Comparison of ENCODE assay signal across 17 cellular contexts in the genomic region with DNA sequence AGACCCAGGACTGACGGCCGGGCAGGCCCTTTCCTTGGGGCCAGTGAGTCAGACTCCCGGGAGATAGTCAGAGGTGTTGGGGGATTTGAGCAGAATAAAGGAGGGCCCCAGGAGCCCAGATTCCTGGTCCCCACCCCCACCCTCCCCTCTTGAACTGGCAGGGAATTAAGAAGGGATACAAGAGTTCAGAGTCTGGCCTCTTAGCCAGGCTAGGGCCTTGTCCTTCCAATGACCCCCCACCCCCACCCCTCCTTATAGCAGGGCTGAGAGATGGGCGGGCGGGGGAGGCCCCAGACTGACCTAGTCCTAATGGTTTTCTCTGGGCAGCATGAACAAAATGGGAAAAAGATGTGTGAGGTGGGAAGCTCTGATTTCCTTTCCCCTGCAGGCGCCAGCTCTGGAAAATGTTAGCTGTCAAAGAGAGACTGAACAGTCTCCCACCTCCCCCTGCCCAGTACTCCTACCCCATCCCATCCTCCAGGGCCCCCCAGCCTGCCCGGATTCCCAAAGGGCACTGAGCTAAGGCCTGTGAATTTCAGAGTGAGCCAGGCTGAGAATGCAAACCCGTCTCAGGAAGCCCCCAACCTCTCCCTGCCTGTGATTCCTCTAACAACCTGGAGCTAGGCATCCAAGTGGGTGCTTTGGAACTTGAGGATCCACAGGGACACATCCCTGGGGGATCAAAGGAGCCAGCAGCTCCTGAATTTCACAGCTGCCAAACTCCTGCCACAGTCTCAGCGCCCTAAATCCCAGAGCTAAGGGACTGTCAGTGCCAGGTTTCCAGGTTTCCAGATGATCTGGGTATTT. TPM values are rescaled to one million over a fixed set of nuclear protein-coding genes. Genes with fewer than 3 reads are reported as not detected.
A peak's percentile ranks its signal among the peaks of the same experiment; 100 is the strongest.
DNase-seq lines count a peak whose midpoint lies in the region; ATAC-seq, FAIRE-seq and TF ChIP-seq lines count a peak whose summit lies in the region.
"Had no signal": no experiment of that assay in that cellular context is flagged by ENCODE, and none has a peak within 500 bp of the region (broad histone marks: within the 10 kb centered on the region; RNA-seq: fewer than 3 reads in every experiment).

No MANE protein-coding gene starts in this region.

- no peak for TF ChIP-seq RAD21 in liver (IDR thresholded peaks at IDR 0.05)
- TF ChIP-seq RAD21 in HepG2 (CRISPR knock-in tag; IDR thresholded peaks at IDR 0.05) = no peak

- no peak overlapping the region for H2AFZ ChIP-seq in HepG2 (ENCODE audit: low read length)

- no peaks in the 10 kb centered on the region for H3K9me3 ChIP-seq in liver (ENCODE audit: control insufficient read depth in 4 of 4, low read length in 3 of 4)
- no peaks in the 10 kb centered on the region for H3K9me3 ChIP-seq in HepG2 (ENCODE audit: low read length)
- H3K9me3 ChIP-seq in mesodermal cell (ENCODE audit: control insufficient read depth, low read length) = no peaks in the 10 kb centered on the region
- no peaks in the 10 kb centered on the region for H3K9me3 ChIP-seq in vagina

- BruUV-seq in HepG2 (replicated peaks; lab: Mats Ljungman, UMichigan) = no TSS peak

- TF ChIP-seq CTCF in liver (IDR thresholded peaks at IDR 0.05; ENCODE audit: low read depth, low read length, missing input control) = no peak
- no peak for TF ChIP-seq CTCF in HepG2 (CRISPR knock-in tag; IDR thresholded peaks at IDR 0.05)
- no peak for TF ChIP-seq CTCF in vagina (IDR thresholded peaks at IDR 0.05)
- no peak for TF ChIP-seq CTCF in coronary artery (IDR thresholded peaks at IDR 0.05)

- CTCF ChIA-PET in HepG2 (lab: Yijun Ruan, JAX; ENCODE audit: low intra/inter-chr PET ratio, low total read pairs) = no interaction called here

- H3K27ac ChIP-seq in liver (ENCODE audit: low read depth in 1 of 2, low read length in 2 of 2) (no peak overlapping the region), HepG2 (ENCODE audit: extremely low read length, insufficient read depth, low read length) (no peak overlapping the region), mesodermal cell (ENCODE audit: low read depth, low read length, severe bottlenecking) (peak overlapping the region; percentile 92), vagina (peak overlapping the region; percentile 95), coronary artery (no peak overlapping the region)

- H3K27me3 ChIP-seq in liver (ENCODE audit: control insufficient read depth in 4 of 4, insufficient read depth in 4 of 4, low read length in 3 of 4) (peaks cover 0 to 2% (median 0%) of the 10 kb centered on the region in 4 donors), HepG2 (ENCODE audit: control insufficient read depth in 1 of 2, insufficient read depth in 2 of 2, low read length in 2 of 2) (peaks cover 2 to 38% of the 10 kb centered on the region in 2 experiments; a peak in 4 of 5 replicates), vagina (no peaks in the 10 kb centered on the region)

- WGBS in liver = 84% methylated on average over 9 of the region's 9 CpGs
- 36% methylated on average over 9 of the region's 9 CpGs for WGBS in HepG2 (ENCODE audit: low lambda C conversion rate)
- WGBS in mesodermal cell (ENCODE audit: insufficient coverage in 2 of 2), 2 experiments = 17 to 46% methylated on average over 1 to 3 of the region's 9 CpGs

- ATAC-seq in HepG2 (no peak), GM18519 (IDR thresholded peaks at IDR 0.05; ENCODE audit: low FRiP score, unreplicated experiment) (no peak)
- ATAC-seq: left ventricle myocardium superior; stimulated activated naive CD8-positive, alpha-beta T cell treated with anti-CD3 and anti-CD28 coated beads, Interleukin-15, amount 100 ng/mL, for 72 hours had no signal

- in situ Hi-C loops in HepG2 (cut with HindIII; ENCODE audit: extremely low pct_ligation_motif_present, low pct_unique_long_range_greater_than_20kb) = no loop called here

- POLR2A ChIA-PET in HepG2 (lab: Yijun Ruan, JAX) = interaction anchor here (1.0 to 1.2 kb wide), 2 partner anchors 17 to 21 kb away, joined by 4 to 5 read pairs; a partner anchor contains a TSS

- no peak for TF ChIP-seq POLR2A in HepG2 (IDR thresholded peaks at IDR 0.05; ENCODE audit: insufficient read depth in 1 of 2, low read depth in 2 of 2, low read length in 2 of 2)
- TF ChIP-seq POLR2A in vagina (IDR thresholded peaks at IDR 0.05) = no peak

- H3K4me1 ChIP-seq in liver (ENCODE audit: control insufficient read depth in 4 of 4, insufficient read depth in 4 of 4, low read length in 3 of 4) (peaks cover under 1 to 5% (median 3%) of the 10 kb centered on the region in 4 donors), HepG2 (ENCODE audit: insufficient read depth, low read length) (peaks cover 10% of the 10 kb centered on the region; the same call in 1 of the 2 replicates), mesodermal cell (ENCODE audit: control insufficient read depth, insufficient read depth, low read length, poor library complexity, severe bottlenecking) (peaks cover 52% of the 10 kb centered on the region), vagina (peaks cover 71% of the 10 kb centered on the region)

- H3K79me2 ChIP-seq in HepG2 (ENCODE audit: insufficient read depth, low read length) = no peaks in the 10 kb centered on the region

- H3K4me3 ChIP-seq in liver (ENCODE audit: low read depth in 1 of 3, low read length in 3 of 3) = no peak overlapping the region
- H3K4me3 ChIP-seq in HepG2 (replicated peaks in 1 of 3; ENCODE audit: insufficient read depth in 1 of 3, low read depth in 2 of 3, low read length in 3 of 3) = no peak overlapping the region
- no peak overlapping the region for H3K4me3 ChIP-seq in mesodermal cell (ENCODE audit: extremely low read depth, insufficient read depth, low read length, poor library complexity, severe bottlenecking)
- H3K4me3 ChIP-seq in vagina = no peak overlapping the region
- H3K4me3 ChIP-seq in coronary artery = no peak overlapping the region

- no peak for FAIRE-seq in HepG2 (lab: Jason Lieb, UNC)

- TF ChIP-seq EP300 in HepG2 (IDR thresholded peaks at IDR 0.05; ENCODE audit: low read depth in 2 of 2, low read length in 2 of 2) = no peak
- no peak for TF ChIP-seq EP300 in HepG2 (CRISPR knock-in tag; IDR thresholded peaks at IDR 0.05; ENCODE audit: borderline replicate concordance)

- DNase-seq in HepG2 (ENCODE audit: low spot score) (no peak), cerebellar cortex (ENCODE audit: low spot score) (peak; percentile 58), vagina (ENCODE audit: extremely low spot score in 2 of 2) (no peak), coronary artery (ENCODE audit: low spot score) (no peak), foreskin melanocyte (no peak)
- DNase-seq: activated CD4-positive, alpha-beta T cell treated with anti-CD3 and anti-CD28 coated beads, Interleukin-2, amount 50 U/mL, for 4 hours; activated T-cell treated with anti-CD3 and anti-CD28 coated beads, Interleukin-2, amount 50 U/mL, for 1 hour; CD4-positive, alpha-beta T cell; left ventricle myocardium superior; naive B cell; NCI-H187; NCI-H526; stimulated activated CD4-positive, alpha-beta T cell treated with anti-CD3 and anti-CD28 coated beads, Interleukin-15, amount 100 ng/mL, for 24 hours; stimulated activated naive CD8-positive, alpha-beta T cell treated with anti-CD3 and anti-CD28 coated beads, Interleukin-15, amount 100 ng/mL, for 72 hours had no signal

- H4K20me1 ChIP-seq in HepG2 (ENCODE audit: insufficient read depth, low read length) = no peaks in the 10 kb centered on the region

- H3K36me3 ChIP-seq in liver (ENCODE audit: control insufficient read depth in 4 of 4, insufficient read depth in 3 of 4, low read depth in 1 of 4, low read length in 3 of 4) = no peaks in the 10 kb centered on the region
- no peaks in the 10 kb centered on the region for H3K36me3 ChIP-seq in HepG2 (replicated peaks in 1 of 2; ENCODE audit: control insufficient read depth in 1 of 2, insufficient read depth in 2 of 2, low read length in 2 of 2)
- H3K36me3 ChIP-seq in mesodermal cell (ENCODE audit: control insufficient read depth, insufficient read depth, low read length) = no peaks in the 10 kb centered on the region
- no peaks in the 10 kb centered on the region for H3K36me3 ChIP-seq in vagina

- intact Hi-C loops in HepG2 (cut with micrococcal nuclease; ENCODE audit: unreplicated experiment) = no loop called here
- intact Hi-C loops in vagina (cut with DNase I) = no loop called here

- H3K9ac ChIP-seq in liver (ENCODE audit: low read depth in 1 of 2, low read length in 2 of 2) (no peak overlapping the region), HepG2 (ENCODE audit: insufficient read depth, low read depth, low read length) (no peak overlapping the region)

- H3K4me2 ChIP-seq in HepG2 (ENCODE audit: low read depth, low read length) = no peak overlapping the region

RNA-seq across cellular contexts. Expression of a gene that starts 5.8 kb away (rescaled TPM):
- total RNA-seq in liver (under 1 TPM in 1 of 2 donors, not detected in 1; 0.14 TPM), HepG2 (2016; rRNA removed; fragmentation: Illumina TruSeq; extraction: Trizol) (0.21 and 0.60 TPM in 2 replicates), vagina (97.7 TPM)
- polyA plus RNA-seq in liver (under 1 TPM in 1 of 2 donors, not detected in 1; 0.22 TPM), HepG2 (2011; rRNA removed) (0.37 and 0.40 TPM in 2 replicates)
- total RNA-seq in HepG2 (2016; cell fraction: cytosol; rRNA removed; fragmentation: Illumina TruSeq; extraction: Trizol; ENCODE audit: low read depth) = not detected in 2 replicates
- 0.28 TPM in 1 of 2 replicates, not detected in the other for total RNA-seq in HepG2 (2016; cell fraction: insoluble cytoplasmic fraction; rRNA removed; fragmentation: Illumina TruSeq; extraction: Trizol)
- not detected in 2 replicates for total RNA-seq in HepG2 (2016; cell fraction: membrane; rRNA removed; fragmentation: Illumina TruSeq; extraction: Trizol)
- total RNA-seq in HepG2 (2016; cell fraction: nucleus; rRNA removed; fragmentation: Illumina TruSeq; extraction: Trizol) = not detected in 2 replicates
- 0.14 and 0.16 TPM in 2 replicates for polyA plus RNA-seq in HepG2 (2011; cell fraction: cytosol; rRNA removed)
- 0.50 and 0.85 TPM in 2 replicates for polyA plus RNA-seq in HepG2 (2011; cell fraction: nucleus; rRNA removed)
- polyA plus RNA-seq in HepG2 (2012) = 1.3 TPM in 1 of 2 replicates, not detected in the other
- 0.24 TPM in 1 of 2 replicates, not detected in the other for polyA plus RNA-seq in HepG2 (2016; cell fraction: cytosol; fragmentation: Illumina TruSeq; extraction: Trizol; ENCODE audit: low read depth)
- 0.57 and 0.99 TPM in 2 replicates for polyA plus RNA-seq in HepG2 (2016; cell fraction: insoluble cytoplasmic fraction; fragmentation: Illumina TruSeq; extraction: Trizol; ENCODE audit: low read depth)
- polyA plus RNA-seq in HepG2 (2016; cell fraction: membrane; fragmentation: Illumina TruSeq; extraction: Trizol; ENCODE audit: low read depth) = not detected in 2 replicates
- 0.51 and 1.8 TPM in 2 replicates for polyA plus RNA-seq in HepG2 (2016; cell fraction: nucleus; fragmentation: Illumina TruSeq; extraction: Trizol; ENCODE audit: insufficient read depth, low read depth)
- polyA minus RNA-seq in HepG2 (2011; rRNA and poly(A)+ RNA removed; ENCODE audit: low replicate concordance) = 1.2 TPM in 1 of 2 replicates, not detected in the other
- not detected in 2 replicates for polyA minus RNA-seq in HepG2 (2011; cell fraction: cytosol; rRNA and poly(A)+ RNA removed)
- not detected in 2 replicates for polyA minus RNA-seq in HepG2 (2011; cell fraction: nucleus; rRNA and poly(A)+ RNA removed)
- 675 TPM for polyA plus RNA-seq in mesodermal cell (2013, experiment 1 of 2)
- polyA plus RNA-seq in mesodermal cell (2013, experiment 2 of 2) = 571 TPM

RNA-seq across cellular contexts. Expression of a gene that starts 17.1 kb away (rescaled TPM):
- total RNA-seq in liver (10 to 100 TPM in 1 of 2 donors, 1 to 10 TPM in 1; 6.9 to 13.5 TPM), HepG2 (2016; rRNA removed; fragmentation: Illumina TruSeq; extraction: Trizol) (8.1 and 11.9 TPM in 2 replicates), vagina (17.7 TPM)
- polyA plus RNA-seq in liver (10 to 100 TPM; 10.2 to 12.7 TPM), HepG2 (2011; rRNA removed) (24.0 and 26.3 TPM in 2 replicates)
- total RNA-seq in HepG2 (2016; cell fraction: cytosol; rRNA removed; fragmentation: Illumina TruSeq; extraction: Trizol; ENCODE audit: low read depth) = 4.8 and 7.1 TPM in 2 replicates
- total RNA-seq in HepG2 (2016; cell fraction: insoluble cytoplasmic fraction; rRNA removed; fragmentation: Illumina TruSeq; extraction: Trizol) = 8.7 and 14.6 TPM in 2 replicates
- total RNA-seq in HepG2 (2016; cell fraction: membrane; rRNA removed; fragmentation: Illumina TruSeq; extraction: Trizol) = 7.4 and 7.9 TPM in 2 replicates
- total RNA-seq in HepG2 (2016; cell fraction: nucleus; rRNA removed; fragmentation: Illumina TruSeq; extraction: Trizol) = 8.7 and 16.4 TPM in 2 replicates
- 15.1 and 18.0 TPM in 2 replicates for polyA plus RNA-seq in HepG2 (2011; cell fraction: cytosol; rRNA removed)
- 45.6 and 53.5 TPM in 2 replicates for polyA plus RNA-seq in HepG2 (2011; cell fraction: nucleus; rRNA removed)
- polyA plus RNA-seq in HepG2 (2012) = 18.4 and 20.2 TPM in 2 replicates
- polyA plus RNA-seq in HepG2 (2016; cell fraction: cytosol; fragmentation: Illumina TruSeq; extraction: Trizol; ENCODE audit: low read depth) = 4.1 and 5.6 TPM in 2 replicates
- polyA plus RNA-seq in HepG2 (2016; cell fraction: insoluble cytoplasmic fraction; fragmentation: Illumina TruSeq; extraction: Trizol; ENCODE audit: low read depth) = 7.1 and 9.1 TPM in 2 replicates
- polyA plus RNA-seq in HepG2 (2016; cell fraction: membrane; fragmentation: Illumina TruSeq; extraction: Trizol; ENCODE audit: low read depth) = 6.4 and 8.1 TPM in 2 replicates
- 35.7 and 36.8 TPM in 2 replicates for polyA plus RNA-seq in HepG2 (2016; cell fraction: nucleus; fragmentation: Illumina TruSeq; extraction: Trizol; ENCODE audit: insufficient read depth, low read depth)
- polyA minus RNA-seq in HepG2 (2011; rRNA and poly(A)+ RNA removed; ENCODE audit: low replicate concordance) = 28.4 and 53.9 TPM in 2 replicates
- polyA minus RNA-seq in HepG2 (2011; cell fraction: cytosol; rRNA and poly(A)+ RNA removed) = 9.3 and 11.1 TPM in 2 replicates
- polyA minus RNA-seq in HepG2 (2011; cell fraction: nucleus; rRNA and poly(A)+ RNA removed) = 16.1 and 19.6 TPM in 2 replicates
- 31.7 TPM for polyA plus RNA-seq in mesodermal cell (2013, experiment 1 of 2)
- 24.9 TPM for polyA plus RNA-seq in mesodermal cell (2013, experiment 2 of 2)

RNA-seq across cellular contexts. Expression of a gene that starts 17.4 kb away (rescaled TPM):
- total RNA-seq in liver (1 to 10 TPM; 5.6 to 7.5 TPM), HepG2 (2016; rRNA removed; fragmentation: Illumina TruSeq; extraction: Trizol) (17.8 and 19.8 TPM in 2 replicates), vagina (12.8 TPM)
- polyA plus RNA-seq in liver (1 to 10 TPM; 6.0 to 9.9 TPM), HepG2 (2011; rRNA removed) (21.3 and 22.8 TPM in 2 replicates)
- total RNA-seq in HepG2 (2016; cell fraction: cytosol; rRNA removed; fragmentation: Illumina TruSeq; extraction: Trizol; ENCODE audit: low read depth) = 4.3 and 4.7 TPM in 2 replicates
- 17.0 and 17.7 TPM in 2 replicates for total RNA-seq in HepG2 (2016; cell fraction: insoluble cytoplasmic fraction; rRNA removed; fragmentation: Illumina TruSeq; extraction: Trizol)
- total RNA-seq in HepG2 (2016; cell fraction: membrane; rRNA removed; fragmentation: Illumina TruSeq; extraction: Trizol) = 13.2 and 14.0 TPM in 2 replicates
- 9.6 and 14.9 TPM in 2 replicates for total RNA-seq in HepG2 (2016; cell fraction: nucleus; rRNA removed; fragmentation: Illumina TruSeq; extraction: Trizol)
- 14.8 and 16.6 TPM in 2 replicates for polyA plus RNA-seq in HepG2 (2011; cell fraction: cytosol; rRNA removed)
- polyA plus RNA-seq in HepG2 (2011; cell fraction: nucleus; rRNA removed) = 7.5 and 8.0 TPM in 2 replicates
- 13.2 and 14.7 TPM in 2 replicates for polyA plus RNA-seq in HepG2 (2012)
- 4.2 and 5.1 TPM in 2 replicates for polyA plus RNA-seq in HepG2 (2016; cell fraction: cytosol; fragmentation: Illumina TruSeq; extraction: Trizol; ENCODE audit: low read depth)
- 31.5 and 36.7 TPM in 2 replicates for polyA plus RNA-seq in HepG2 (2016; cell fraction: insoluble cytoplasmic fraction; fragmentation: Illumina TruSeq; extraction: Trizol; ENCODE audit: low read depth)
- polyA plus RNA-seq in HepG2 (2016; cell fraction: membrane; fragmentation: Illumina TruSeq; extraction: Trizol; ENCODE audit: low read depth) = 12.8 and 15.4 TPM in 2 replicates
- polyA plus RNA-seq in HepG2 (2016; cell fraction: nucleus; fragmentation: Illumina TruSeq; extraction: Trizol; ENCODE audit: insufficient read depth, low read depth) = 21.4 and 24.7 TPM in 2 replicates
- 27.7 and 116 TPM in 2 replicates for polyA minus RNA-seq in HepG2 (2011; rRNA and poly(A)+ RNA removed; ENCODE audit: low replicate concordance)
- 9.0 and 13.8 TPM in 2 replicates for polyA minus RNA-seq in HepG2 (2011; cell fraction: cytosol; rRNA and poly(A)+ RNA removed)
- 11.8 and 21.6 TPM in 2 replicates for polyA minus RNA-seq in HepG2 (2011; cell fraction: nucleus; rRNA and poly(A)+ RNA removed)
- polyA plus RNA-seq in mesodermal cell (2013, experiment 1 of 2) = 31.7 TPM
- 24.1 TPM for polyA plus RNA-seq in mesodermal cell (2013, experiment 2 of 2)

RNA-seq across cellular contexts. Expression of a gene that starts 29.7 kb away (rescaled TPM):
- total RNA-seq in liver (10 to 100 TPM; 26.2 to 47.4 TPM), HepG2 (2016; rRNA removed; fragmentation: Illumina TruSeq; extraction: Trizol) (42.9 and 45.7 TPM in 2 replicates), vagina (40.0 TPM)
- polyA plus RNA-seq in liver (100 to 1,000 TPM in 1 of 2 donors, 10 to 100 TPM in 1; 74.8 to 123 TPM), HepG2 (2011; rRNA removed) (37.7 and 38.1 TPM in 2 replicates)
- total RNA-seq in HepG2 (2016; cell fraction: cytosol; rRNA removed; fragmentation: Illumina TruSeq; extraction: Trizol; ENCODE audit: low read depth) = 18.3 and 22.1 TPM in 2 replicates
- 43.5 and 49.0 TPM in 2 replicates for total RNA-seq in HepG2 (2016; cell fraction: insoluble cytoplasmic fraction; rRNA removed; fragmentation: Illumina TruSeq; extraction: Trizol)
- total RNA-seq in HepG2 (2016; cell fraction: membrane; rRNA removed; fragmentation: Illumina TruSeq; extraction: Trizol) = 21.2 and 21.3 TPM in 2 replicates
- total RNA-seq in HepG2 (2016; cell fraction: nucleus; rRNA removed; fragmentation: Illumina TruSeq; extraction: Trizol) = 13.5 and 22.5 TPM in 2 replicates
- polyA plus RNA-seq in HepG2 (2011; cell fraction: cytosol; rRNA removed) = 28.3 and 29.4 TPM in 2 replicates
- polyA plus RNA-seq in HepG2 (2011; cell fraction: nucleus; rRNA removed) = 15.0 and 17.2 TPM in 2 replicates
- 29.0 TPM in 2 replicates for polyA plus RNA-seq in HepG2 (2012)
- polyA plus RNA-seq in HepG2 (2016; cell fraction: cytosol; fragmentation: Illumina TruSeq; extraction: Trizol; ENCODE audit: low read depth) = 21.1 and 21.8 TPM in 2 replicates
- polyA plus RNA-seq in HepG2 (2016; cell fraction: insoluble cytoplasmic fraction; fragmentation: Illumina TruSeq; extraction: Trizol; ENCODE audit: low read depth) = 58.3 and 58.4 TPM in 2 replicates
- polyA plus RNA-seq in HepG2 (2016; cell fraction: membrane; fragmentation: Illumina TruSeq; extraction: Trizol; ENCODE audit: low read depth) = 18.3 and 20.0 TPM in 2 replicates
- 39.4 and 46.6 TPM in 2 replicates for polyA plus RNA-seq in HepG2 (2016; cell fraction: nucleus; fragmentation: Illumina TruSeq; extraction: Trizol; ENCODE audit: insufficient read depth, low read depth)
- polyA minus RNA-seq in HepG2 (2011; rRNA and poly(A)+ RNA removed; ENCODE audit: low replicate concordance) = 13.2 and 67.4 TPM in 2 replicates
- polyA minus RNA-seq in HepG2 (2011; cell fraction: cytosol; rRNA and poly(A)+ RNA removed) = 8.8 and 9.7 TPM in 2 replicates
- 5.7 and 8.6 TPM in 2 replicates for polyA minus RNA-seq in HepG2 (2011; cell fraction: nucleus; rRNA and poly(A)+ RNA removed)
- polyA plus RNA-seq in mesodermal cell (2013, experiment 1 of 2) = 42.2 TPM
- polyA plus RNA-seq in mesodermal cell (2013, experiment 2 of 2) = 38.4 TPM

RNA-seq across cellular contexts. Expression of a gene that starts 34.0 kb away (rescaled TPM):
- 1 to 10 TPM; 1.4 to 2.5 TPM for total RNA-seq in liver
- polyA plus RNA-seq in liver = 1 to 10 TPM in 1 of 2 donors, under 1 TPM in 1; 0.15 to 3.1 TPM
- 12.7 and 16.6 TPM in 2 replicates for total RNA-seq in HepG2 (2016; rRNA removed; fragmentation: Illumina TruSeq; extraction: Trizol)
- 0.30 and 0.53 TPM in 2 replicates for total RNA-seq in HepG2 (2016; cell fraction: cytosol; rRNA removed; fragmentation: Illumina TruSeq; extraction: Trizol; ENCODE audit: low read depth)
- total RNA-seq in HepG2 (2016; cell fraction: insoluble cytoplasmic fraction; rRNA removed; fragmentation: Illumina TruSeq; extraction: Trizol) = 9.1 and 18.2 TPM in 2 replicates
- total RNA-seq in HepG2 (2016; cell fraction: membrane; rRNA removed; fragmentation: Illumina TruSeq; extraction: Trizol) = 1.4 and 1.5 TPM in 2 replicates
- 11.7 and 13.1 TPM in 2 replicates for total RNA-seq in HepG2 (2016; cell fraction: nucleus; rRNA removed; fragmentation: Illumina TruSeq; extraction: Trizol)
- polyA plus RNA-seq in HepG2 (2011; rRNA removed) = 1.7 and 2.5 TPM in 2 replicates
- polyA plus RNA-seq in HepG2 (2011; cell fraction: cytosol; rRNA removed) = 1.1 and 1.2 TPM in 2 replicates
- polyA plus RNA-seq in HepG2 (2011; cell fraction: nucleus; rRNA removed) = 9.3 and 9.7 TPM in 2 replicates
- 3.5 and 3.6 TPM in 2 replicates for polyA plus RNA-seq in HepG2 (2012)
- polyA plus RNA-seq in HepG2 (2016; cell fraction: cytosol; fragmentation: Illumina TruSeq; extraction: Trizol; ENCODE audit: low read depth) = 0.32 and 0.38 TPM in 2 replicates
- 8.6 and 10.8 TPM in 2 replicates for polyA plus RNA-seq in HepG2 (2016; cell fraction: insoluble cytoplasmic fraction; fragmentation: Illumina TruSeq; extraction: Trizol; ENCODE audit: low read depth)
- 0.46 and 0.93 TPM in 2 replicates for polyA plus RNA-seq in HepG2 (2016; cell fraction: membrane; fragmentation: Illumina TruSeq; extraction: Trizol; ENCODE audit: low read depth)
- 27.3 and 27.7 TPM in 2 replicates for polyA plus RNA-seq in HepG2 (2016; cell fraction: nucleus; fragmentation: Illumina TruSeq; extraction: Trizol; ENCODE audit: insufficient read depth, low read depth)
- polyA minus RNA-seq in HepG2 (2011; rRNA and poly(A)+ RNA removed; ENCODE audit: low replicate concordance) = 0.91 and 2.7 TPM in 2 replicates
- polyA minus RNA-seq in HepG2 (2011; cell fraction: cytosol; rRNA and poly(A)+ RNA removed) = 2.4 and 2.5 TPM in 2 replicates
- polyA minus RNA-seq in HepG2 (2011; cell fraction: nucleus; rRNA and poly(A)+ RNA removed) = 1.5 and 1.7 TPM in 2 replicates
- 217 TPM for polyA plus RNA-seq in mesodermal cell (2013, experiment 1 of 2)
- polyA plus RNA-seq in mesodermal cell (2013, experiment 2 of 2) = 200 TPM
- total RNA-seq in vagina = 16.0 TPM
- total RNA-seq: CD4-positive, alpha-beta T cell had no signal

Comparison
In these comparisons a context has a peak if more than half of its experiments do, and no peak if none do; other contexts are left out.
1. H3K27ac ChIP-seq: peak in mesodermal cell (single experiment) and vagina (single experiment); none in liver (0 of 2), HepG2 (single experiment) and coronary artery (0 of 2).
2. RNA of a gene that starts 5.8 kb away (total RNA-seq): 97.7 TPM in vagina (single experiment); 0.21 to 0.60 TPM in HepG2 and 0.14 TPM in liver; every median in the first group is over 10 times any median in the second.